ENCODE assay signal across 34 cellular contexts in the genomic region with DNA sequence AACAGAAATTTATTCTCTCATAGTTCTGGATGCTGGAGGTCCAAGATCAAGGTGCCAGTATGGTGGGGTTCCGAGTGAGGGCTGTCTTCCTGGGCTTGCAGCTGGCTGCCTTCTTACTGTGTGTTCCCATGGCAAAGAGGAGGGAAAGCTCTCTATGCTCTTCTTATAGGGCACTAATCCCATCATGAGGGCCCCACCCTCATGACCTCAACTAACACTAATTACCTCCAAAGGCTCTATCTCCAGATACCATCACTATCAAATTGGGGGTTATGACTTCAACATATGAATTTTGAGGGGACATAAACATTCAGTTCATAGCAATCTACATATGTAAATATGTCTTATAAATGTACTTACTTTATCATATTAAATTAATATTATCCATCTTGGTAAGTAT.
DNase-seq lines count a peak whose midpoint lies in the region; ATAC-seq, FAIRE-seq and TF ChIP-seq lines count a peak whose summit lies in the region.
"Had no signal": no experiment of that assay in that cellular context is flagged by ENCODE, and none has a peak within 500 bp of the region (broad histone marks: within the 10 kb centered on the region; RNA-seq: fewer than 3 reads in every experiment).

No MANE protein-coding gene starts in this region.

- H2AFZ ChIP-seq in HepG2 (ENCODE audit: low read length) (no peak overlapping the region), PC-3 (ENCODE audit: low read length) (no peak overlapping the region), trophoblast cell (ENCODE audit: insufficient read depth, low read length, poor library complexity) (no peak overlapping the region)

- H3K27me3 ChIP-seq in HepG2 (ENCODE audit: control insufficient read depth in 1 of 2, insufficient read depth in 2 of 2, low read length in 2 of 2) (no peaks in the 10 kb centered on the region), right lobe of liver (no peaks in the 10 kb centered on the region), PC-3 (ENCODE audit: low read length) (no peaks in the 10 kb centered on the region), trophoblast cell (ENCODE audit: insufficient read depth, low read length) (no peaks in the 10 kb centered on the region), gastrocnemius medialis (no peaks in the 10 kb centered on the region), uterus (no peaks in the 10 kb centered on the region)
- H3K27me3 ChIP-seq: BE2C; BLaER1; BLaER1 treated with 17β-estradiol and CSF1 and Interleukin-3, amounts not matched to agents 10 nM and 100 nM had no signal

- H2BK5ac ChIP-seq in trophoblast cell (ENCODE audit: low read depth, low read length, poor library complexity): no peak overlapping the region

- no peak overlapping the region for H4K8ac ChIP-seq in trophoblast cell (ENCODE audit: low read depth, low read length)

- no peaks in the 10 kb centered on the region for H3F3A ChIP-seq in PC-3 (ENCODE audit: low read length, unreplicated experiment)

- no peak overlapping the region for H2BK120ac ChIP-seq in trophoblast cell (ENCODE audit: insufficient read depth, low read length, poor library complexity)

- no peaks in the 10 kb centered on the region for H3K79me1 ChIP-seq in trophoblast cell (ENCODE audit: low read length)

- H3K79me2 ChIP-seq in HepG2 (ENCODE audit: insufficient read depth, low read length) (no peaks in the 10 kb centered on the region), PC-3 (ENCODE audit: low read length) (no peaks in the 10 kb centered on the region), trophoblast cell (ENCODE audit: control insufficient read depth, insufficient read depth, low read length, poor library complexity) (no peaks in the 10 kb centered on the region)

- H3K9ac ChIP-seq in HepG2 (ENCODE audit: insufficient read depth, low read depth, low read length) (no peak overlapping the region), PC-3 (ENCODE audit: low read length) (no peak overlapping the region), trophoblast cell (ENCODE audit: low read length) (no peak overlapping the region)
- H3K9ac ChIP-seq: BLaER1; BLaER1 treated with 17β-estradiol and CSF1 and Interleukin-3, amounts not matched to agents 10 nM and 100 nM had no signal

- H4K20me1 ChIP-seq in HepG2 (ENCODE audit: insufficient read depth, low read length) (no peaks in the 10 kb centered on the region), PC-3 (ENCODE audit: low read length) (no peaks in the 10 kb centered on the region)
- H4K20me1 ChIP-seq: BLaER1; BLaER1 treated with 17β-estradiol and CSF1 and Interleukin-3, amounts not matched to agents 10 nM and 100 nM had no signal

- BruUV-seq in HepG2 (replicated peaks; lab: Mats Ljungman, UMichigan): no TSS peak
- no TSS peak for BruUV-seq in PC-3 (replicated peaks; lab: Mats Ljungman, UMichigan)

- intact Hi-C loops in HepG2 (cut with micrococcal nuclease; ENCODE audit: unreplicated experiment) (no loop called here), right lobe of liver (cut with DNase I) (no loop called here), PC-3 (cut with micrococcal nuclease) (no loop called here), gastrocnemius medialis (cut with DNase I; ENCODE audit: low total_unique reads) (no loop called here), uterus (cut with DNase I; ENCODE audit: low total_unique reads) (no loop called here)

- H3K27ac ChIP-seq in HepG2 (ENCODE audit: extremely low read length, insufficient read depth, low read length) (no peak overlapping the region), right lobe of liver (no peak overlapping the region), PC-3 (ENCODE audit: low read length) (peak overlapping the region; percentile 45; the same call in 1 of the 2 replicates), trophoblast cell (ENCODE audit: low read depth, low read length) (no peak overlapping the region), gastrocnemius medialis (peak overlapping the region in 3 of 4 donors; percentile 5 to 61 (median 40)), uterus (no peak overlapping the region)
- H3K27ac ChIP-seq: 22Rv1; A549; BLaER1; BLaER1 treated with 17β-estradiol and CSF1 and Interleukin-3, amounts not matched to agents 10 nM and 100 nM; C4-2B had no signal

- H3K18ac ChIP-seq in trophoblast cell (ENCODE audit: low read length): no peak overlapping the region

- WGBS in HepG2 (ENCODE audit: low lambda C conversion rate): 100% methylated on average over 1 of the region's 1 CpG
- 83% methylated on average over 1 of the region's 1 CpG for WGBS in right lobe of liver (ENCODE audit: insufficient coverage, low coverage, low lambda C conversion rate, missing lambda C conversion rate)
- WGBS in trophoblast cell (ENCODE audit: extremely low coverage, insufficient coverage, insufficient read length): no CpG with 5 or more reads among the region's 1 CpG

- H3K9me3 ChIP-seq in HepG2 (ENCODE audit: low read length) (peaks cover 8% of the 10 kb centered on the region), right lobe of liver (no peaks in the 10 kb centered on the region), PC-3 (ENCODE audit: low read length) (no peaks in the 10 kb centered on the region), trophoblast cell (ENCODE audit: insufficient read depth, low read depth, low read length) (no peaks in the 10 kb centered on the region), gastrocnemius medialis (no peaks in the 10 kb centered on the region), uterus (no peaks in the 10 kb centered on the region)
- H3K9me3 ChIP-seq: A549, BE2C, BLaER1, Caco-2 had no signal

- no peak overlapping the region for H2AK5ac ChIP-seq in trophoblast cell (ENCODE audit: low read length)

- H4K12ac ChIP-seq in trophoblast cell (ENCODE audit: low read depth, low read length): no peak overlapping the region

- H3K9me2 ChIP-seq in PC-3 (replicated peaks; ENCODE audit: low read length): no peaks in the 10 kb centered on the region

- H3K23ac ChIP-seq in trophoblast cell (ENCODE audit: low read length): peak overlapping the region; percentile 92

- no peak for TF ChIP-seq RAD21 in HepG2 (CRISPR knock-in tag; IDR thresholded peaks at IDR 0.05)

- H3K4me2 ChIP-seq in HepG2 (ENCODE audit: low read depth, low read length) (no peak overlapping the region), PC-3 (ENCODE audit: low read length) (no peak overlapping the region), trophoblast cell (ENCODE audit: low read length) (no peak overlapping the region)
- H3K4me2 ChIP-seq: A549; BLaER1; BLaER1 treated with 17β-estradiol and CSF1 and Interleukin-3, amounts not matched to agents 10 nM and 100 nM had no signal

- no peak for TF ChIP-seq CTCF in HepG2 (CRISPR knock-in tag; IDR thresholded peaks at IDR 0.05)
- no peak for TF ChIP-seq CTCF in right lobe of liver (IDR thresholded peaks at IDR 0.05)
- TF ChIP-seq CTCF in PC-3 (conservative IDR thresholded peaks at IDR 0.05; ENCODE audit: low read depth, low read length): no peak
- no peak for TF ChIP-seq CTCF in gastrocnemius medialis (IDR thresholded peaks at IDR 0.05 in 4 of 5, conservative IDR thresholded peaks at IDR 0.05 in 1 of 5)
- no peak for TF ChIP-seq CTCF in uterus (IDR thresholded peaks at IDR 0.05)

- DNase-seq in HepG2 (ENCODE audit: low spot score): no peak
- DNase-seq in right lobe of liver: no peak
- DNase-seq in PC-3: no peak
- no peak for DNase-seq in trophoblast cell
- no peak for DNase-seq in gastrocnemius medialis
- DNase-seq in uterus: no peak
- DNase-seq in HT-29 (ENCODE audit: low spot score): no peak
- no peak for DNase-seq in NCI-H1930 (lab: John Stamatoyannopoulos, UW)
- DNase-seq: 8988T; ACHN; AML-193; BE2C; C1 segment of cervical spinal cord; Caco-2; Calu3; CD4-positive, alpha-beta memory T cell; CD4-positive, alpha-beta T cell; CD4-positive, CD25-positive, alpha-beta regulatory T cell; CD8-positive, alpha-beta memory T cell; CD8-positive, alpha-beta T cell; COR-L47; DMS 273 treated with DMSO at 0.1 percent for 48 hours; DMS153; DMS53; DMS79; DMS79 treated with DMSO at 0.1 percent for 48 hours; DND-41 had no signal

- H3K36me3 ChIP-seq in HepG2 (replicated peaks in 1 of 2; ENCODE audit: control insufficient read depth in 1 of 2, insufficient read depth in 2 of 2, low read length in 2 of 2) (no peaks in the 10 kb centered on the region; a peak in 1 of 5 replicates), right lobe of liver (peaks cover 0 to 33% (median 2%) of the 10 kb centered on the region in 4 donors), PC-3 (ENCODE audit: low read depth, low read length) (no peaks in the 10 kb centered on the region), trophoblast cell (ENCODE audit: control insufficient read depth in 1 of 2, insufficient read depth in 2 of 2, low read length in 2 of 2) (no peaks in the 10 kb centered on the region), gastrocnemius medialis (no peaks in the 10 kb centered on the region), uterus (no peaks in the 10 kb centered on the region)
- H3K36me3 ChIP-seq: BE2C; BLaER1; BLaER1 treated with 17β-estradiol and CSF1 and Interleukin-3, amounts not matched to agents 10 nM and 100 nM had no signal

- no peak for FAIRE-seq in HepG2 (lab: Jason Lieb, UNC)
- FAIRE-seq: A204.1, A549, D721Med had no signal

- no peak for TF ChIP-seq POLR2A in HepG2 (IDR thresholded peaks at IDR 0.05; ENCODE audit: insufficient read depth in 1 of 2, low read depth in 2 of 2, low read length in 2 of 2)
- no peak for TF ChIP-seq POLR2A in right lobe of liver (IDR thresholded peaks at IDR 0.05)
- no peak for TF ChIP-seq POLR2A in gastrocnemius medialis (IDR thresholded peaks at IDR 0.05)
- TF ChIP-seq POLR2A in uterus (IDR thresholded peaks at IDR 0.05): no peak

- CTCF ChIA-PET in HepG2 (lab: Yijun Ruan, JAX; ENCODE audit: low intra/inter-chr PET ratio, low total read pairs) (no interaction called here), PC-3 (lab: Charles Lee) (no interaction called here)

- no peak overlapping the region for H2BK12ac ChIP-seq in trophoblast cell (ENCODE audit: low read length)

- in situ Hi-C loops in HepG2 (cut with HindIII; ENCODE audit: extremely low pct_ligation_motif_present, low pct_unique_long_range_greater_than_20kb): no loop called here
- in situ Hi-C loops in gastrocnemius medialis (cut with MboI; ENCODE audit: low sequenced_read_pairs in 4 of 4): no loop called here

- no peak overlapping the region for H3K4me3 ChIP-seq in HepG2 (replicated peaks in 1 of 3; ENCODE audit: insufficient read depth in 1 of 3, low read depth in 2 of 3, low read length in 3 of 3)
- no peak overlapping the region for H3K4me3 ChIP-seq in right lobe of liver
- H3K4me3 ChIP-seq in PC-3 (ENCODE audit: low read length): no peak overlapping the region
- no peak overlapping the region for H3K4me3 ChIP-seq in trophoblast cell (ENCODE audit: low read depth, low read length)
- no peak overlapping the region for H3K4me3 ChIP-seq in gastrocnemius medialis
- no peak overlapping the region for H3K4me3 ChIP-seq in uterus
- H3K4me3 ChIP-seq: A549; BLaER1; BLaER1 treated with 17β-estradiol and CSF1 and Interleukin-3, amounts not matched to agents 10 nM and 100 nM had no signal

- no peak overlapping the region for H3K4ac ChIP-seq in trophoblast cell (ENCODE audit: low read depth, low read length)

- ATAC-seq in HepG2 (no peak), right lobe of liver (no peak), PC-3 (no peak), gastrocnemius medialis (no peak)
- ATAC-seq: A549; CD8-positive, alpha-beta T cell had no signal

- TF ChIP-seq EP300 in HepG2 (IDR thresholded peaks at IDR 0.05; ENCODE audit: low read depth in 2 of 2, low read length in 2 of 2) (no peak), HepG2 (CRISPR knock-in tag; IDR thresholded peaks at IDR 0.05; ENCODE audit: borderline replicate concordance) (no peak)

- POLR2A ChIA-PET in HepG2 (lab: Yijun Ruan, JAX): no interaction called here
- POLR2A ChIA-PET in PC-3 (lab: Charles Lee; ENCODE audit: unreplicated experiment): no interaction called here

- H3K4me1 ChIP-seq in HepG2 (ENCODE audit: insufficient read depth, low read length) (peaks cover 37% of the 10 kb centered on the region), right lobe of liver (no peaks in the 10 kb centered on the region), PC-3 (ENCODE audit: insufficient read depth, low read length) (peaks cover 19% of the 10 kb centered on the region), trophoblast cell (ENCODE audit: control insufficient read depth in 1 of 2, insufficient read depth in 2 of 2, low read length in 2 of 2) (no peaks in the 10 kb centered on the region), gastrocnemius medialis (peaks cover 11 to 19% of the 10 kb centered on the region in 2 donors), uterus (no peaks in the 10 kb centered on the region)
- H3K4me1 ChIP-seq: A549; BE2C; BLaER1; BLaER1 treated with 17β-estradiol and CSF1 and Interleukin-3, amounts not matched to agents 10 nM and 100 nM; Caco-2 had no signal

- H4K91ac ChIP-seq in trophoblast cell (ENCODE audit: low read depth, low read length): no peak overlapping the region

- H3K14ac ChIP-seq in trophoblast cell (ENCODE audit: low read length): no peak overlapping the region

Comparison
In these comparisons a context has a peak if more than half of its experiments do, and no peak if none do; other contexts are left out.
1. H3K27ac ChIP-seq: peak in PC-3 (single experiment) and gastrocnemius medialis (3 of 4); none in HepG2 (single experiment), right lobe of liver (0 of 3), trophoblast cell (single experiment) and uterus (0 of 2).